ENCODE assay signal across 11 cellular contexts in genomic region chr5:142017832-142018427, GRCh38. TPM values are rescaled to one million over a fixed set of nuclear protein-coding genes. Genes with fewer than 3 reads are reported as not detected.
DNase-seq lines count a peak whose midpoint lies in the region; ATAC-seq lines count a peak whose summit lies in the region.
"Had no signal": no experiment of that assay in that cellular context is flagged by ENCODE, and none has a peak within 500 bp of the region (broad histone marks: within the 10 kb centered on the region; RNA-seq: fewer than 3 reads in every experiment).

No MANE protein-coding gene starts in this region.

- peaks cover 2% of the 10 kb centered on the region for H3K27me3 Mint-ChIP-seq in T-helper 2 cell treated with Interferon-gamma antibody and Interleukin-4, amounts not matched to agents 5 μg/mL and 100 μg/mL, for 36 hours (ENCODE audit: low read depth)
- H3K27me3 Mint-ChIP-seq in naive thymus-derived CD4-positive, alpha-beta T cell, result no peaks in the 10 kb centered on the region

- H3K4me3 ChIP-seq in naive thymus-derived CD4-positive, alpha-beta T cell (ENCODE audit: low read length), result no peak overlapping the region

- peaks cover 56% of the 10 kb centered on the region for H3K4me1 Mint-ChIP-seq in T-helper 2 cell treated with Interferon-gamma antibody and Interleukin-4, amounts not matched to agents 5 μg/mL and 100 μg/mL, for 36 hours (ENCODE audit: low read depth)
- peaks cover 27 to 62% (median 55%) of the 10 kb centered on the region in 7 donors for H3K4me1 Mint-ChIP-seq in naive thymus-derived CD4-positive, alpha-beta T cell

- peak overlapping the region; percentile 37 for H3K4me3 Mint-ChIP-seq in T-helper 2 cell treated with Interferon-gamma antibody and Interleukin-4, amounts not matched to agents 5 μg/mL and 100 μg/mL, for 36 hours
- H3K4me3 Mint-ChIP-seq in naive thymus-derived CD4-positive, alpha-beta T cell, result peak overlapping the region in 1 of 10 donors; percentile 14
- H3K4me3 Mint-ChIP-seq: WTC11 had no signal

- peaks cover 38 to 42% of the 10 kb centered on the region in 2 donors for H3K4me1 ChIP-seq in naive thymus-derived CD4-positive, alpha-beta T cell (ENCODE audit: control insufficient read depth in 2 of 2, insufficient read depth in 2 of 2, low read length in 2 of 2)

- CTCF ChIA-PET in naive thymus-derived CD4-positive, alpha-beta T cell (lab: Charles Lee), result interaction anchor here (0.5 to 1.6 kb wide), 5 partner anchors 17 to 326 kb away, joined by 3 to 8 read pairs (median 4); partner anchors contain the start of gene RNF14

- ATAC-seq in HG02759 (IDR thresholded peaks at IDR 0.05; ENCODE audit: unreplicated experiment) (peak; percentile 52), GM21723 (IDR thresholded peaks at IDR 0.05; ENCODE audit: unreplicated experiment) (no peak)
- no peak for ATAC-seq in naive thymus-derived CD4-positive, alpha-beta T cell
- ATAC-seq: WTC11 had no signal

- H3K9me3 Mint-ChIP-seq in T-helper 2 cell treated with Interferon-gamma antibody and Interleukin-4, amounts not matched to agents 5 μg/mL and 100 μg/mL, for 36 hours, result peaks cover 6% of the 10 kb centered on the region
- peaks cover 0 to 7% (median 2%) of the 10 kb centered on the region in 11 donors for H3K9me3 Mint-ChIP-seq in naive thymus-derived CD4-positive, alpha-beta T cell

- H3K9me3 ChIP-seq in naive thymus-derived CD4-positive, alpha-beta T cell (ENCODE audit: control insufficient read depth in 2 of 3, low read length in 3 of 3), result no peaks in the 10 kb centered on the region

- H3K27ac Mint-ChIP-seq in T-helper 2 cell treated with Interferon-gamma antibody and Interleukin-4, amounts not matched to agents 5 μg/mL and 100 μg/mL, for 36 hours, result peak overlapping the region; percentile 79
- H3K27ac Mint-ChIP-seq in naive thymus-derived CD4-positive, alpha-beta T cell, result peak overlapping the region; percentile 49 to 90 (median 76)
- H3K27ac Mint-ChIP-seq: WTC11 had no signal

- H3K27ac ChIP-seq in naive thymus-derived CD4-positive, alpha-beta T cell (ENCODE audit: low read depth, low read length), result no peak overlapping the region

- peak; percentile 32 to 70 for DNase-seq in NOMO-1 (lab: John Stamatoyannopoulos, UW; ENCODE audit: unreplicated experiment in 2 of 2)
- DNase-seq in NOMO-1 treated with dmso at 0.1 percent for 144 hours (lab: John Stamatoyannopoulos, UW; ENCODE audit: unreplicated experiment), result no peak
- no peak for DNase-seq in T-helper 2 cell treated with Interferon-gamma antibody and Interleukin-4, amounts not matched to agents 5 μg/mL and 100 μg/mL, for 36 hours (ENCODE audit: low spot score)
- DNase-seq in naive thymus-derived CD4-positive, alpha-beta T cell, result no peak
- no peak for DNase-seq in posterior vena cava (ENCODE audit: low spot score)
- DNase-seq in iPS-NIHi7 (ENCODE audit: extremely low spot score), result no peak
- DNase-seq: NCI-H187 had no signal

- no peaks in the 10 kb centered on the region for H3K27me3 ChIP-seq in naive thymus-derived CD4-positive, alpha-beta T cell (ENCODE audit: control insufficient read depth in 2 of 2, insufficient read depth in 2 of 2, low read length in 2 of 2)

- POLR2A ChIA-PET in naive thymus-derived CD4-positive, alpha-beta T cell (lab: Charles Lee), result interaction anchor here (0.6 to 7.0 kb wide), 7 partner anchors 11 to 97 kb away, joined by 3 to 80 read pairs (median 3); partner anchors contain the start of gene NDFIP1

- intact Hi-C loops in naive thymus-derived CD4-positive, alpha-beta T cell (cut with micrococcal nuclease), result loop anchor here in 1 of 2 donors (5.0 to 10.0 kb wide), 4 partner anchors 96 to 987 kb away; partner anchors contain the start of gene DELE1
- intact Hi-C loops in posterior vena cava (cut with DNase I), result no loop called here

- peaks cover 7% of the 10 kb centered on the region for H3K36me3 Mint-ChIP-seq in T-helper 2 cell treated with Interferon-gamma antibody and Interleukin-4, amounts not matched to agents 5 μg/mL and 100 μg/mL, for 36 hours (ENCODE audit: low read depth)
- peaks cover 0 to 12% (median 0%) of the 10 kb centered on the region in 5 donors for H3K36me3 Mint-ChIP-seq in naive thymus-derived CD4-positive, alpha-beta T cell

- H3K36me3 ChIP-seq in naive thymus-derived CD4-positive, alpha-beta T cell (ENCODE audit: control insufficient read depth in 2 of 3, insufficient read depth in 3 of 3, low read length in 3 of 3), result no peaks in the 10 kb centered on the region

RNA-seq across cellular contexts. Expression of gene GNPDA1, which starts 5.1 kb away (rescaled TPM):
- 10 to 100 TPM; 13.3 to 60.4 (median 26.4) TPM for total RNA-seq in naive thymus-derived CD4-positive, alpha-beta T cell
- polyA plus RNA-seq in naive thymus-derived CD4-positive, alpha-beta T cell, result 10 to 100 TPM; 37.9 to 47.7 TPM
- 10 to 100 TPM; 21.8 to 35.5 TPM for total RNA-seq in posterior vena cava

RNA-seq across cellular contexts. Expression of gene RNF14, which starts 49.0 kb away (rescaled TPM):
- 10 to 100 TPM; 14.7 to 32.0 (median 24.8) TPM for total RNA-seq in naive thymus-derived CD4-positive, alpha-beta T cell
- polyA plus RNA-seq in naive thymus-derived CD4-positive, alpha-beta T cell, result 10 to 100 TPM; 33.0 to 40.2 TPM
- total RNA-seq in posterior vena cava, result 10 to 100 TPM; 59.3 to 61.2 TPM

RNA-seq across cellular contexts. Expression of gene PCDH12, which starts 59.9 kb away (rescaled TPM):
- total RNA-seq in naive thymus-derived CD4-positive, alpha-beta T cell, result 1 to 10 TPM in 1 of 5 experiments, under 1 TPM in 1, not detected in 3; 0.78 to 1.5 TPM
- polyA plus RNA-seq in naive thymus-derived CD4-positive, alpha-beta T cell, result under 1 TPM; 0.11 to 0.29 TPM
- total RNA-seq in posterior vena cava, result 1 to 10 TPM; 8.7 to 9.3 TPM
- polyA plus RNA-seq: neural cell had no signal

Comparison
In these comparisons a context has a peak if more than half of its experiments do, and no peak if none do; other contexts are left out.
1. DNase-seq: peak in NOMO-1 (2 of 2); none in NOMO-1 treated with dmso at 0.1 percent for 144 hours (single experiment), T-helper 2 cell treated with Interferon-gamma antibody and Interleukin-4, amounts not matched to agents 5 μg/mL and 100 μg/mL, for 36 hours (single experiment), naive thymus-derived CD4-positive, alpha-beta T cell (0 of 9), posterior vena cava (single experiment) and iPS-NIHi7 (single experiment).